Comparison of ENCODE assay signal across 9 cellular contexts in the genomic region with DNA sequence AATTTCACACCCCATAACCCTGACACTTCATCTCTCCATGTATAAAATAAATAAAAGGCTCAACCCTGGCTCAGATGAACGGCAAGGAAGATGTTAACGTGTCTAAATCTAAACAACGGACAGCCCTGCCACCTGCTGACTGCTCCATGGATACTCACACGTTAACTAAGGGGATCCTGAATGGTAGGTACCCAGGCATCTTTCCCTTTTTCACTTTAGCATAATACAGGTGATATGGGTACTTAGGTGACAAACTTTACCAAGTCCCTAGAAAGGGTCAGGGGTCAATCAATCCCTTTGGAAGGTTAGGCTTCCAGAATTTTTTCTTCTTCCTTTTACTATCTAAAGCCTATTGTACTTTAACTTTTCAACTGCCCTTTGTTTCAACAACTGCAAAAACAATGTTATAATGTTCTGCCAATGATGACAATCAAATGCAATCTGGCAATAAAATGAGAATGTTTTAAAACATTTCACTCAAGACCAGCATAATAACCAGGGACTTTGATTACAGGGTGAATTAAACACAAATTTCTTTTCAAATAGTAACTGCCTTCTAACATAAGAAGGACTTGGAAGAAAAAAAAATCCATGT. TPM values are rescaled to one million over a fixed set of nuclear protein-coding genes. Genes with fewer than 3 reads are reported as not detected.
DNase-seq lines count a peak whose midpoint lies in the region; ATAC-seq and TF ChIP-seq lines count a peak whose summit lies in the region.
"Had no signal": no experiment of that assay in that cellular context is flagged by ENCODE, and none has a peak within 500 bp of the region (broad histone marks: within the 10 kb centered on the region; RNA-seq: fewer than 3 reads in every experiment).

No MANE protein-coding gene starts in this region.

- no peaks in the 10 kb centered on the region for H3K9me3 Mint-ChIP-seq in stimulated activated naive CD8-positive, alpha-beta T cell treated with anti-CD3 and anti-CD28 coated beads, Interleukin-15, amount 100 ng/mL, for 72 hours

- intact Hi-C loops in IMR-90 (cut with micrococcal nuclease) = loop anchor here (1.0 kb wide), 1 partner anchor 255 kb away; no protein-coding TSS in a partner anchor

- H3K4me1 ChIP-seq in IMR-90 (ENCODE audit: control insufficient read depth, insufficient read depth, low read length) = peaks cover 21% of the 10 kb centered on the region

- H3K4me3 ChIP-seq in IMR-90 (ENCODE audit: insufficient read depth, low read depth, low read length) = no peak overlapping the region
- no peak overlapping the region for H3K4me3 ChIP-seq in cardiac fibroblast (replicated peaks in 1 of 2; ENCODE audit: low read depth in 2 of 2, low read length in 2 of 2)
- H3K4me3 ChIP-seq: stomach had no signal

- POLR2A ChIA-PET in IMR-90 (lab: Charles Lee; ENCODE audit: unreplicated experiment) = no interaction called here

- whole genome bisulfite sequencing in IMR-90 (ENCODE audit: extremely low coverage in 2 of 2, insufficient read length in 1 of 2), 2 experiments = no CpG with 5 or more reads among the region's 4 CpGs

- H3K23ac ChIP-seq in IMR-90 (ENCODE audit: low read depth, low read length) = no peak overlapping the region; the same call in 1 of the 2 replicates

- no peak overlapping the region for H3K27ac Mint-ChIP-seq in stimulated activated naive CD8-positive, alpha-beta T cell treated with anti-CD3 and anti-CD28 coated beads, Interleukin-15, amount 100 ng/mL, for 72 hours

- H3K56ac ChIP-seq in IMR-90 (ENCODE audit: extremely low read depth, insufficient read depth, low read length) = no peak overlapping the region

- no TSS peak for BruUV-seq in IMR-90 (replicated peaks; lab: Mats Ljungman, UMichigan)

- no peak overlapping the region; the same call in 1 of the 2 replicates for H3K27ac ChIP-seq in IMR-90 (ENCODE audit: insufficient read depth, low read length)

- 0 out of 2 replicates have a peak overlapping the region, but pooled peaks have one; percentile 11 for H3K14ac ChIP-seq in IMR-90 (replicated peaks; ENCODE audit: low read depth, low read length)

- TF ChIP-seq RAD21 in IMR-90 (IDR thresholded peaks at IDR 0.05; ENCODE audit: low read length) = peak; percentile 65

- H3K4ac ChIP-seq in IMR-90 (ENCODE audit: low read depth, low read length) = peak overlapping the region; percentile 22

- peak overlapping the region; percentile 87; the same call in 1 of the 2 replicates for H2BK20ac ChIP-seq in IMR-90 (ENCODE audit: low read depth, low read length)

- H3K18ac ChIP-seq in IMR-90 (ENCODE audit: low read depth, low read length) = no peak overlapping the region

- no peaks in the 10 kb centered on the region for H3K4me1 Mint-ChIP-seq in stimulated activated naive CD8-positive, alpha-beta T cell treated with anti-CD3 and anti-CD28 coated beads, Interleukin-15, amount 100 ng/mL, for 72 hours

- no peak overlapping the region for H3K9ac ChIP-seq in IMR-90 (ENCODE audit: low read depth, low read length)

- no peak overlapping the region; the same call in 1 of the 2 replicates for H4K5ac ChIP-seq in IMR-90 (ENCODE audit: low read depth, low read length)

- no peak overlapping the region; the same call in 2 of the 3 replicates for H2BK15ac ChIP-seq in IMR-90 (ENCODE audit: low read depth, low read length)

- peaks cover 16% of the 10 kb centered on the region for H3K36me3 ChIP-seq in IMR-90 (ENCODE audit: control insufficient read depth, insufficient read depth, low read length)

- ATAC-seq in IMR-90 (ENCODE audit: low read depth) (peak; percentile 9; the same call in 1 of the 2 replicates), left lobe of liver (peak; percentile 13), GM19324 (IDR thresholded peaks at IDR 0.05; ENCODE audit: low FRiP score, unreplicated experiment) (no peak), GM18868 (IDR thresholded peaks at IDR 0.05; ENCODE audit: unreplicated experiment) (no peak)
- no peak for ATAC-seq in stimulated activated naive CD8-positive, alpha-beta T cell treated with anti-CD3 and anti-CD28 coated beads, Interleukin-15, amount 100 ng/mL, for 72 hours

- H3K4me2 ChIP-seq in IMR-90 (ENCODE audit: low read depth, low read length) = no peak overlapping the region

- peaks cover 0 to 19% of the 10 kb centered on the region in 2 experiments; a peak in 3 of 4 replicates for H3K79me1 ChIP-seq in IMR-90 (ENCODE audit: low read depth in 1 of 2, low read length in 2 of 2)

- H4K8ac ChIP-seq in IMR-90 (ENCODE audit: low read depth in 2 of 2, low read length in 2 of 2) = peak overlapping the region in 1 of 2 experiments; percentile 44; a peak in 2 of 4 replicates

- dilution Hi-C loops in IMR-90 (cut with HindIII; ENCODE audit: low sequenced_read_pairs, unreplicated experiment) = no loop called here

- CTCF ChIA-PET in IMR-90 (lab: Yijun Ruan, JAX) = interaction anchor here (0.6 kb wide), 1 partner anchor 202 kb away, joined by 3 read pairs; no protein-coding TSS in a partner anchor

- no peaks in the 10 kb centered on the region for H3K27me3 ChIP-seq in IMR-90 (ENCODE audit: control insufficient read depth, insufficient read depth, low read length)
- H3K27me3 ChIP-seq: stomach had no signal

- TF ChIP-seq POLR2A in IMR-90 (IDR thresholded peaks at IDR 0.05; ENCODE audit: low read depth, low read length) = no peak

- H3K27me3 Mint-ChIP-seq in stimulated activated naive CD8-positive, alpha-beta T cell treated with anti-CD3 and anti-CD28 coated beads, Interleukin-15, amount 100 ng/mL, for 72 hours = peaks cover 16% of the 10 kb centered on the region

- in situ Hi-C loops in IMR-90 (cut with MboI; ENCODE audit: low sequenced_read_pairs) = no loop called here

- H2BK5ac ChIP-seq in IMR-90 (ENCODE audit: low read depth, low read length, poor library complexity, severe bottlenecking) = peak overlapping the region; percentile 100

- peak overlapping the region; percentile 41; the same call in 1 of the 2 replicates for H4K91ac ChIP-seq in IMR-90 (ENCODE audit: insufficient read depth, low read depth, low read length)

- H4K20me1 ChIP-seq in IMR-90 (ENCODE audit: insufficient read depth, low read length) = no peaks in the 10 kb centered on the region; the same call in 1 of the 2 replicates

- no peak overlapping the region for H3K4me3 Mint-ChIP-seq in stimulated activated naive CD8-positive, alpha-beta T cell treated with anti-CD3 and anti-CD28 coated beads, Interleukin-15, amount 100 ng/mL, for 72 hours

- no peak for DNase-seq in AG09319 (ENCODE audit: extremely low read depth, low read depth)
- peak; percentile 66 for DNase-seq in IMR-90
- DNase-seq in cardiac fibroblast (ENCODE audit: low read depth in 2 of 2) = peak; percentile 49 to 54
- no peak for DNase-seq in left lobe of liver (ENCODE audit: low spot score)
- no peak for DNase-seq in stimulated activated naive CD8-positive, alpha-beta T cell treated with anti-CD3 and anti-CD28 coated beads, Interleukin-15, amount 100 ng/mL, for 72 hours
- DNase-seq in NAMALWA (ENCODE audit: low spot score) = no peak
- DNase-seq: stomach had no signal

- no peaks in the 10 kb centered on the region for H3K9me3 ChIP-seq in IMR-90 (ENCODE audit: control insufficient read depth, insufficient read depth, low read length)
- H3K9me3 ChIP-seq: stomach had no signal

- peak; percentile 35 for TF ChIP-seq CTCF in AG09319 (IDR thresholded peaks at IDR 0.05; ENCODE audit: low read depth, low read length)
- peak; percentile 55 for TF ChIP-seq CTCF in IMR-90 (conservative IDR thresholded peaks at IDR 0.05; ENCODE audit: low read depth, low read length)
- peak; percentile 36 for TF ChIP-seq CTCF in cardiac fibroblast (IDR thresholded peaks at IDR 0.05; ENCODE audit: low read depth, low read length)

- no peak overlapping the region for H2AFZ ChIP-seq in IMR-90 (replicated peaks; ENCODE audit: low read length, poor library complexity)

- 0 out of 2 replicates have a peak, but pooled peaks cover 3% of the 10 kb centered on the region for H3K9me1 ChIP-seq in IMR-90 (ENCODE audit: insufficient read depth, low read length)

- H2BK120ac ChIP-seq in IMR-90 (ENCODE audit: low read depth, low read length) = peak overlapping the region; percentile 61

- H2AK5ac ChIP-seq in IMR-90 (ENCODE audit: low read depth, low read length) = no peak overlapping the region

- no peak overlapping the region for H2AK9ac ChIP-seq in IMR-90 (replicated peaks; ENCODE audit: low read depth, low read length, poor library complexity)

TF ChIP-seq in IMR-90, 13 proteins besides CTCF, POLR2A, EP300 and RAD21:
- peak; percentile 66 for TF ChIP-seq SMC3 (IDR thresholded peaks at IDR 0.05; ENCODE audit: low read depth, low read length)
- TF ChIP-seq NFE2L2 (IDR thresholded peaks at IDR 0.05; ENCODE audit: low read depth, low read length) = no peak

RNA-seq across cellular contexts. Expression of gene IPCEF1, which starts 52.4 kb away (rescaled TPM):
- total RNA-seq in IMR-90 (2012; rRNA removed) (under 0.01 TPM in 2 replicates), left lobe of liver (0.98 TPM)
- 0.03 and 0.07 TPM in 2 replicates for polyA plus RNA-seq in IMR-90 (2012; rRNA removed)
- not detected in 2 replicates for polyA plus RNA-seq in IMR-90 (2012; cell fraction: cytosol; rRNA removed)
- 0.02 and 0.14 TPM in 2 replicates for polyA plus RNA-seq in IMR-90 (2012; cell fraction: nucleus; rRNA removed; ENCODE audit: low replicate concordance)

Comparison
In these comparisons a context has a peak if more than half of its experiments do, and no peak if none do; other contexts are left out.
1. DNase-seq: peak in IMR-90 (single experiment) and cardiac fibroblast (2 of 2); none in AG09319 (single experiment), left lobe of liver (single experiment), stimulated activated naive CD8-positive, alpha-beta T cell treated with anti-CD3 and anti-CD28 coated beads, Interleukin-15, amount 100 ng/mL, for 72 hours (0 of 2) and NAMALWA (single experiment).
2. ATAC-seq: peak in IMR-90 (single experiment) and left lobe of liver (single experiment); none in stimulated activated naive CD8-positive, alpha-beta T cell treated with anti-CD3 and anti-CD28 coated beads, Interleukin-15, amount 100 ng/mL, for 72 hours (single experiment), GM19324 (single experiment) and GM18868 (single experiment).
3. Peak in every context shown above with its lines, with median percentiles within 50 percentile points of each other: CTCF ChIP-seq.